Comparison of ENCODE assay signal across 19 cellular contexts in genomic region chr1:89044970-89045695, GRCh38. TPM values are rescaled to one million over a fixed set of nuclear protein-coding genes. Genes with fewer than 3 reads are reported as not detected.
DNase-seq lines count a peak whose midpoint lies in the region; ATAC-seq, FAIRE-seq and TF ChIP-seq lines count a peak whose summit lies in the region.
"Had no signal": no experiment of that assay in that cellular context is flagged by ENCODE, and none has a peak within 500 bp of the region (broad histone marks: within the 10 kb centered on the region; RNA-seq: fewer than 3 reads in every experiment).

No MANE protein-coding gene starts in this region.

- peaks cover 22% of the 10 kb centered on the region for H3K4me1 Mint-ChIP-seq in activated CD4-positive, alpha-beta memory T cell treated with anti-CD3 and anti-CD28 coated beads for 36 hours (ENCODE audit: low read depth)
- H3K4me1 Mint-ChIP-seq in Calu3 (ENCODE audit: low read depth, unreplicated experiment): peaks cover 15% of the 10 kb centered on the region
- H3K4me1 Mint-ChIP-seq: GM23338 had no signal

- POLR2A ChIA-PET in endothelial cell of umbilical vein (lab: Charles Lee): no interaction called here
- POLR2A ChIA-PET in activated CD4-positive, alpha-beta memory T cell treated with anti-CD3 and anti-CD28 coated beads for 36 hours (lab: Charles Lee): no interaction called here

- no peaks in the 10 kb centered on the region for H3K27me3 Mint-ChIP-seq in activated CD4-positive, alpha-beta memory T cell treated with anti-CD3 and anti-CD28 coated beads for 36 hours
- no peaks in the 10 kb centered on the region for H3K27me3 Mint-ChIP-seq in Calu3 (ENCODE audit: unreplicated experiment)
- H3K27me3 Mint-ChIP-seq: CD4-positive, alpha-beta memory T cell; IgD-negative memory B cell had no signal

- ATAC-seq in left lobe of liver: peak; percentile 93
- ATAC-seq: GM23338 had no signal

- no peaks in the 10 kb centered on the region for H4K20me1 ChIP-seq in endothelial cell of umbilical vein (replicated peaks; ENCODE audit: control insufficient read depth, extremely low read depth, insufficient read depth, low read length)

- H3K36me3 ChIP-seq in endothelial cell of umbilical vein (ENCODE audit: control insufficient read depth in 2 of 2, extremely low read depth in 1 of 2, insufficient read depth in 2 of 2, low read length in 2 of 2): no peaks in the 10 kb centered on the region
- H3K36me3 ChIP-seq: BE2C, SJSA1 had no signal

- peak; percentile 55 for FAIRE-seq in endothelial cell of umbilical vein (lab: Jason Lieb, UNC)
- FAIRE-seq: GM12892 had no signal

- no peak overlapping the region for H3K4me2 ChIP-seq in endothelial cell of umbilical vein (ENCODE audit: insufficient read depth, low read length)
- H3K4me2 ChIP-seq: GM23338, PC-9 had no signal

- no peak overlapping the region for H3K27ac Mint-ChIP-seq in activated CD4-positive, alpha-beta memory T cell treated with anti-CD3 and anti-CD28 coated beads for 36 hours
- no peak overlapping the region for H3K27ac Mint-ChIP-seq in Calu3 (ENCODE audit: unreplicated experiment)
- H3K27ac Mint-ChIP-seq: GM23338, IgD-negative memory B cell had no signal

- H3K27ac ChIP-seq in endothelial cell of umbilical vein (ENCODE audit: insufficient read depth, low read depth, low read length): no peak overlapping the region
- H3K27ac ChIP-seq: PC-9, SJSA1 had no signal

- peak; percentile 12 for DNase-seq in HuH-7.5 (ENCODE audit: low spot score)
- DNase-seq in endothelial cell of umbilical vein (ENCODE audit: low read depth, low spot score): no peak
- no peak for DNase-seq in left lobe of liver (ENCODE audit: low spot score)
- peak; percentile 58 for DNase-seq in renal cortical epithelial cell (ENCODE audit: low read depth)
- DNase-seq in GOT3 (lab: John Stamatoyannopoulos, UW): no peak
- no peak for DNase-seq in activated CD4-positive, alpha-beta memory T cell treated with anti-CD3 and anti-CD28 coated beads for 36 hours
- no peak for DNase-seq in Calu3
- no peak for DNase-seq in germinal center (ENCODE audit: low spot score)
- DNase-seq: BE2C; CD4-positive, alpha-beta memory T cell; GF-D8; NCI-H187; NCI-H446; NCI-H69; PC-9 had no signal

- no peaks in the 10 kb centered on the region for H3K9me1 ChIP-seq in endothelial cell of umbilical vein (replicated peaks; ENCODE audit: control insufficient read depth, extremely low read depth, insufficient read depth, low read length)

- BruUV-seq in endothelial cell of umbilical vein (replicated peaks; lab: Mats Ljungman, UMichigan) (no TSS peak), Calu3 (replicated peaks; lab: Mats Ljungman, UMichigan) (no TSS peak)

- TF ChIP-seq CTCF in endothelial cell of umbilical vein (IDR thresholded peaks at IDR 0.05; ENCODE audit: extremely low read depth in 1 of 2, insufficient read depth in 1 of 2, low read depth in 1 of 2, low read length in 2 of 2) (no peak), Calu3 (IDR thresholded peaks at IDR 0.05; ENCODE audit: unreplicated experiment) (no peak)

- peaks cover 42% of the 10 kb centered on the region for H3K36me3 Mint-ChIP-seq in activated CD4-positive, alpha-beta memory T cell treated with anti-CD3 and anti-CD28 coated beads for 36 hours
- peaks cover 5% of the 10 kb centered on the region for H3K36me3 Mint-ChIP-seq in Calu3 (ENCODE audit: insufficient read depth, unreplicated experiment)

- no peaks in the 10 kb centered on the region for H3K27me3 ChIP-seq in endothelial cell of umbilical vein (ENCODE audit: control insufficient read depth in 2 of 2, insufficient read depth in 2 of 2, low read length in 2 of 2)
- H3K27me3 ChIP-seq: BE2C, SJSA1 had no signal

- no peak overlapping the region for H2AFZ ChIP-seq in endothelial cell of umbilical vein (ENCODE audit: low read depth, low read length)
- H2AFZ ChIP-seq: GM23338, PC-9 had no signal

- dilution Hi-C loops in endothelial cell of umbilical vein (cut with MboI; ENCODE audit: extremely low pct_ligation_motif_present, low sequenced_read_pairs): no loop called here

- no peak overlapping the region for H3K4me3 Mint-ChIP-seq in activated CD4-positive, alpha-beta memory T cell treated with anti-CD3 and anti-CD28 coated beads for 36 hours
- H3K4me3 Mint-ChIP-seq in Calu3 (ENCODE audit: low read depth, unreplicated experiment): no peak overlapping the region
- H3K4me3 Mint-ChIP-seq: CD4-positive, alpha-beta memory T cell; GM23338; IgD-negative memory B cell had no signal

- H3K9ac ChIP-seq in endothelial cell of umbilical vein (replicated peaks; ENCODE audit: extremely low read depth, insufficient read depth, low read length): no peak overlapping the region

- CTCF ChIA-PET in endothelial cell of umbilical vein (lab: Charles Lee): interaction anchor here (1.8 kb wide), 1 partner anchor 40 kb away, joined by 6 read pairs; no protein-coding TSS in a partner anchor
- CTCF ChIA-PET in activated CD4-positive, alpha-beta memory T cell treated with anti-CD3 and anti-CD28 coated beads for 36 hours (lab: Charles Lee): interaction anchor here (1.0 to 1.4 kb wide), 2 partner anchors 47 to 411 kb away, joined by 3 read pairs; no protein-coding TSS in a partner anchor
- CTCF ChIA-PET in Calu3 (lab: Charles Lee): no interaction called here

- no peak overlapping the region for H3K4me3 ChIP-seq in endothelial cell of umbilical vein (replicated peaks in 1 of 3; ENCODE audit: insufficient read depth in 1 of 3, low read depth in 1 of 3, low read length in 3 of 3)
- H3K4me3 ChIP-seq: GM23338, PC-9, SJSA1 had no signal

- peaks cover 19% of the 10 kb centered on the region for H3K9me3 Mint-ChIP-seq in activated CD4-positive, alpha-beta memory T cell treated with anti-CD3 and anti-CD28 coated beads for 36 hours
- peaks cover 4% of the 10 kb centered on the region for H3K9me3 Mint-ChIP-seq in Calu3 (ENCODE audit: low read depth, unreplicated experiment)

- H3K4me1 ChIP-seq in endothelial cell of umbilical vein (ENCODE audit: control insufficient read depth, extremely low read depth, insufficient read depth, low read length): no peaks in the 10 kb centered on the region
- H3K4me1 ChIP-seq: BE2C had no signal

- H3K79me2 ChIP-seq in endothelial cell of umbilical vein (ENCODE audit: control insufficient read depth, insufficient read depth, low read length): no peaks in the 10 kb centered on the region

- no peaks in the 10 kb centered on the region for H3K9me3 ChIP-seq in endothelial cell of umbilical vein (replicated peaks; ENCODE audit: control insufficient read depth, insufficient read depth, low read length)
- H3K9me3 ChIP-seq: BE2C had no signal

- TF ChIP-seq POLR2A in endothelial cell of umbilical vein (IDR thresholded peaks at IDR 0.05; ENCODE audit: low read depth, low read length): no peak

- intact Hi-C loops in endothelial cell of umbilical vein (cut with micrococcal nuclease) (no loop called here), Calu3 (cut with micrococcal nuclease; ENCODE audit: unreplicated experiment) (no loop called here)
- intact Hi-C loops in activated CD4-positive, alpha-beta memory T cell treated with anti-CD3 and anti-CD28 coated beads for 36 hours (cut with micrococcal nuclease): loop anchor here (5.0 to 10.0 kb wide), 3 partner anchors 152 to 560 kb away; partner anchors contain the start of gene GBP4

RNA-seq across cellular contexts. Expression of gene GBP1, which starts 19.9 kb away (rescaled TPM):
- total RNA-seq in endothelial cell of umbilical vein (17.8 and 28.0 TPM in 2 replicates), left lobe of liver (11.1 TPM), renal cortical epithelial cell (37.7 and 50.0 TPM in 2 replicates), Calu3 (2022) (27.0 and 44.9 TPM in 2 replicates)
- polyA plus RNA-seq in endothelial cell of umbilical vein: 9.8 and 11.6 TPM in 2 replicates
- 9.5 and 11.1 TPM in 2 replicates for polyA plus RNA-seq in endothelial cell of umbilical vein (2011; cell fraction: cytosol; rRNA removed)
- 109 and 126 TPM in 2 replicates for polyA plus RNA-seq in endothelial cell of umbilical vein (2011; cell fraction: nucleus; rRNA removed)
- polyA plus RNA-seq in endothelial cell of umbilical vein (2012): 12.4 TPM in 2 replicates
- polyA minus RNA-seq in endothelial cell of umbilical vein: 19.8 and 23.1 TPM in 2 replicates
- 3.8 TPM for polyA minus RNA-seq in endothelial cell of umbilical vein (2011; cell fraction: cytosol; rRNA and poly(A)+ RNA removed)
- 82.3 and 82.7 TPM in 2 replicates for polyA minus RNA-seq in endothelial cell of umbilical vein (2011; cell fraction: nucleus; rRNA and poly(A)+ RNA removed)
- 10 to 100 TPM; 66.9 to 67.9 TPM for total RNA-seq in activated CD4-positive, alpha-beta memory T cell treated with anti-CD3 and anti-CD28 coated beads for 36 hours
- total RNA-seq: GM23338 had no signal

RNA-seq across cellular contexts. Expression of gene GBP3, which starts 22.5 kb away (rescaled TPM):
- 7.3 and 12.7 TPM in 2 replicates for total RNA-seq in endothelial cell of umbilical vein
- 4.8 and 5.7 TPM in 2 replicates for polyA plus RNA-seq in endothelial cell of umbilical vein
- 6.0 and 6.3 TPM in 2 replicates for polyA plus RNA-seq in endothelial cell of umbilical vein (2011; cell fraction: cytosol; rRNA removed)
- polyA plus RNA-seq in endothelial cell of umbilical vein (2011; cell fraction: nucleus; rRNA removed): 18.7 and 23.6 TPM in 2 replicates
- polyA plus RNA-seq in endothelial cell of umbilical vein (2012): 6.9 and 12.3 TPM in 2 replicates
- polyA minus RNA-seq in endothelial cell of umbilical vein: 15.5 and 18.4 TPM in 2 replicates
- 5.2 TPM for polyA minus RNA-seq in endothelial cell of umbilical vein (2011; cell fraction: cytosol; rRNA and poly(A)+ RNA removed)
- polyA minus RNA-seq in endothelial cell of umbilical vein (2011; cell fraction: nucleus; rRNA and poly(A)+ RNA removed): 21.2 and 21.7 TPM in 2 replicates
- 4.3 TPM for total RNA-seq in left lobe of liver
- total RNA-seq in renal cortical epithelial cell: 59.4 and 69.1 TPM in 2 replicates
- total RNA-seq in activated CD4-positive, alpha-beta memory T cell treated with anti-CD3 and anti-CD28 coated beads for 36 hours: 1 to 10 TPM; 4.5 to 5.7 TPM
- total RNA-seq in Calu3 (2022): 60.0 and 95.4 TPM in 2 replicates
- total RNA-seq: GM23338 had no signal

RNA-seq across cellular contexts. Expression of gene KYAT3, which starts 52.7 kb away (rescaled TPM):
- total RNA-seq in endothelial cell of umbilical vein: 18.1 and 21.1 TPM in 2 replicates
- polyA plus RNA-seq in endothelial cell of umbilical vein: 7.0 and 8.0 TPM in 2 replicates
- polyA plus RNA-seq in endothelial cell of umbilical vein (2011; cell fraction: cytosol; rRNA removed): 14.0 and 14.4 TPM in 2 replicates
- 22.4 and 24.4 TPM in 2 replicates for polyA plus RNA-seq in endothelial cell of umbilical vein (2011; cell fraction: nucleus; rRNA removed)
- 18.4 and 29.2 TPM in 2 replicates for polyA plus RNA-seq in endothelial cell of umbilical vein (2012)
- polyA minus RNA-seq in endothelial cell of umbilical vein: 4.4 and 6.5 TPM in 2 replicates
- 3.1 TPM for polyA minus RNA-seq in endothelial cell of umbilical vein (2011; cell fraction: cytosol; rRNA and poly(A)+ RNA removed)
- 7.7 and 11.0 TPM in 2 replicates for polyA minus RNA-seq in endothelial cell of umbilical vein (2011; cell fraction: nucleus; rRNA and poly(A)+ RNA removed)
- 9.0 TPM for total RNA-seq in left lobe of liver
- total RNA-seq in renal cortical epithelial cell: 31.0 and 54.4 TPM in 2 replicates
- 10 to 100 TPM; 66.8 to 71.4 TPM for total RNA-seq in activated CD4-positive, alpha-beta memory T cell treated with anti-CD3 and anti-CD28 coated beads for 36 hours
- total RNA-seq in Calu3 (2022): 23.1 and 23.6 TPM in 2 replicates

RNA-seq across cellular contexts. Expression of gene RBMXL1, which starts 52.7 kb away (rescaled TPM):
- 7.6 and 9.9 TPM in 2 replicates for total RNA-seq in endothelial cell of umbilical vein
- 2.5 and 2.9 TPM in 2 replicates for polyA plus RNA-seq in endothelial cell of umbilical vein
- polyA plus RNA-seq in endothelial cell of umbilical vein (2011; cell fraction: cytosol; rRNA removed): 3.0 and 3.1 TPM in 2 replicates
- polyA plus RNA-seq in endothelial cell of umbilical vein (2011; cell fraction: nucleus; rRNA removed): 4.8 and 5.3 TPM in 2 replicates
- 4.2 and 4.9 TPM in 2 replicates for polyA plus RNA-seq in endothelial cell of umbilical vein (2012)
- polyA minus RNA-seq in endothelial cell of umbilical vein: 6.2 and 7.9 TPM in 2 replicates
- 6.5 TPM for polyA minus RNA-seq in endothelial cell of umbilical vein (2011; cell fraction: cytosol; rRNA and poly(A)+ RNA removed)
- 9.3 and 11.6 TPM in 2 replicates for polyA minus RNA-seq in endothelial cell of umbilical vein (2011; cell fraction: nucleus; rRNA and poly(A)+ RNA removed)
- total RNA-seq in left lobe of liver: 7.6 TPM
- 12.5 and 16.2 TPM in 2 replicates for total RNA-seq in renal cortical epithelial cell
- 10 to 100 TPM; 28.1 to 31.5 TPM for total RNA-seq in activated CD4-positive, alpha-beta memory T cell treated with anti-CD3 and anti-CD28 coated beads for 36 hours
- 38.9 and 42.9 TPM in 2 replicates for total RNA-seq in Calu3 (2022)

Comparison
In these comparisons a context has a peak if more than half of its experiments do, and no peak if none do; other contexts are left out.
1. DNase-seq: peak in HuH-7.5 (single experiment) and renal cortical epithelial cell (single experiment); none in endothelial cell of umbilical vein (single experiment), left lobe of liver (single experiment), GOT3 (single experiment), activated CD4-positive, alpha-beta memory T cell treated with anti-CD3 and anti-CD28 coated beads for 36 hours (single experiment), Calu3 (single experiment) and germinal center (single experiment).